33 cellular contexts compared by ENCODE assay signal in genomic region chr5:6464441-6464840, GRCh38. TPM values are rescaled to one million over a fixed set of nuclear protein-coding genes. Genes with fewer than 3 reads are reported as not detected.
"Had no signal": no experiment of that assay in that cellular context is flagged by ENCODE, and none has a peak within 500 bp of the region (broad histone marks: within the 10 kb centered on the region; RNA-seq: fewer than 3 reads in every experiment).

No MANE protein-coding gene starts in this region.

- H3K27me3 ChIP-seq: adrenal gland, body of pancreas, sigmoid colon, tibial artery had no signal

- H3K27ac ChIP-seq: adrenal gland, body of pancreas, tibial artery, upper lobe of right lung, VCaP had no signal

- H3K4me1 ChIP-seq: adrenal gland, body of pancreas, tibial artery, upper lobe of right lung had no signal

- DNase-seq: activated CD4-positive, alpha-beta T cell treated with anti-CD3 and anti-CD28 coated beads for 4 hours; activated CD4-positive, alpha-beta T cell treated with anti-CD3 and anti-CD28 coated beads, Interleukin-2, amount 50 U/mL, for 4 hours; activated CD8-positive, alpha-beta memory T cell treated with anti-CD3 and anti-CD28 coated beads for 24 hours; activated effector memory CD4-positive, alpha-beta T cell treated with Interleukin-2 at 50 U/mL for 16 hours; activated naive CD4-positive, alpha-beta T cell treated with Interleukin-2 at 50 U/mL for 16 hours; aorta; body of pancreas; cortex of kidney; mesendoderm; mucosa of descending colon; sigmoid colon; small intestine; stimulated activated CD4-positive, alpha-beta T cell treated with anti-CD3 and anti-CD28 coated beads, Interleukin-4, amount 100 ng/mL, for 24 hours; stimulated activated CD8-positive, alpha-beta memory T cell treated with anti-CD3 and anti-CD28 coated beads, Interleukin-4, amount 100 ng/mL, for 48 hours; stimulated activated naive CD8-positive, alpha-beta T cell treated with anti-CD3 and anti-CD28 coated beads, Interleukin-15, amount 100 ng/mL, for 72 hours; substantia nigra; SW 1271; T-helper 9 cell; upper lobe of right lung had no signal

- H3K9me3 ChIP-seq: adrenal gland, body of pancreas, mucosa of descending colon, sigmoid colon, tibial artery, upper lobe of right lung had no signal

- FAIRE-seq: endothelial cell of umbilical vein, keratinocyte, small intestine, TTC549 had no signal

- ATAC-seq: body of pancreas; left lobe of liver; mucosa of descending colon; natural killer cell treated with Interleukin-12 subunit alpha and Interleukin-12 subunit beta and Interleukin-15 and Interleukin-18, amount 100 ng/mL, for 72 hours; stimulated activated memory B cell treated with anti-CD40 and anti-IgM and Interleukin-4, amounts not matched to agents 10 μg/mL and 1 μg/mL and 100 μg/mL, for 72 hours; stimulated activated naive CD8-positive, alpha-beta T cell treated with anti-CD3 and anti-CD28 coated beads, Interleukin-15, amount 100 ng/mL, for 72 hours; upper lobe of right lung had no signal

- H3K4me3 ChIP-seq: adrenal gland, body of pancreas, lung, mucosa of descending colon, sigmoid colon, tibial artery, upper lobe of right lung had no signal

- H3K36me3 ChIP-seq: adrenal gland, sigmoid colon, tibial artery, upper lobe of right lung had no signal

RNA-seq across cellular contexts. Expression of gene UBE2QL1, which starts 15.8 kb away (rescaled TPM):
- total RNA-seq: fibroblast of lung; fibroblast of villous mesenchyme; glomerular endothelial cell; natural killer cell treated with Interleukin-12 subunit alpha and Interleukin-12 subunit beta and Interleukin-15 and Interleukin-18, amount 100 ng/mL, for 72 hours; renal cortical epithelial cell; upper lobe of right lung had no signal
- polyA plus RNA-seq: fibroblast of lung, keratinocyte had no signal
